Comparison of ENCODE assay signal across 8 cellular contexts in the genomic region with DNA sequence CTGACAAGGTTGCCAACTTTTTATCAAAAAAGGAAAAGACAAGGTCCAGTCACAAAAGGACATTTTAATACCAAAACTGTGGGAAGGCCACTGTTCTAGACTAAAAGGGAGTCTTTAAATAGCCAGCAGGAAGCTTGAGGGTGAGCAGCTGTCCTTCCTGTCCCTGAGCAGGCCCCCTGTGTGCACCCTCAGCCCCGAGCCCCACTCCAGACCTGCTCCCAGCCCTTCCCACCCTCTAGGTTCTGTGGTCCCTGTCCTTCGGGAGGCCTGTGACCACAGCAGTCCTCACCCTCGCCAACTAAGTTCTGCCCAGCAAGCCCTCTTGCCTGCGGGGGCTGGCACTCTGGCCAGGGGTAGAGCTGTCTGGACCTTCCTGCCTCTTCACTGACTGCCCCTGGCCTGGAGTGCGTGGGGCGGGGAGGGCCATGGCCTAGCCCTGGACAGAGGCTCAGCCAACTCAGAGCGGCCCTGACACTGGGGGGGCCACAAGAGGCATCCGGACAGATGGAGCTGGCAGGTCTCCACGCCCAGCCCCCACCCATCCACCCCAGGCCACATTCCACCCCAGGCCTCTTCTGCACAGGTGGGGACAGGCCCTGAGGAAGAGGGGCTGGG. TPM values are rescaled to one million over a fixed set of nuclear protein-coding genes. Genes with fewer than 3 reads are reported as not detected.
DNase-seq lines count a peak whose midpoint lies in the region; ATAC-seq, FAIRE-seq and TF ChIP-seq lines count a peak whose summit lies in the region.

No MANE protein-coding gene starts in this region.

- DNase-seq in heart left ventricle (peak in 2 of 5 donors; percentile 32 to 38), cardiac septum (ENCODE audit: low spot score) (no peak), colonic mucosa (no peak), AG20443 (ENCODE audit: low spot score) (no peak), frontal cortex (ENCODE audit: low spot score in 2 of 2) (no peak), NCI-H2196 (lab: John Stamatoyannopoulos, UW; ENCODE audit: unreplicated experiment) (no peak)
- DNase-seq in natural killer cell treated with Interleukin-12 subunit alpha and Interleukin-12 subunit beta and Interleukin-15 and Interleukin-18, amount 100 ng/mL, for 72 hours (ENCODE audit: low spot score), result no peak

- H3K9me3 Mint-ChIP-seq in natural killer cell treated with Interleukin-12 subunit alpha and Interleukin-12 subunit beta and Interleukin-15 and Interleukin-18, amount 100 ng/mL, for 72 hours, result no peaks in the 10 kb centered on the region

- H3K27ac ChIP-seq in heart left ventricle (peak overlapping the region; percentile 74 to 95 (median 89)), colonic mucosa (peak overlapping the region; percentile 40)

- H3K27me3 ChIP-seq in heart left ventricle (no peaks in the 10 kb centered on the region), colonic mucosa (no peaks in the 10 kb centered on the region)

- H3K9me3 ChIP-seq in heart left ventricle, result no peaks in the 10 kb centered on the region
- H3K9me3 ChIP-seq in colonic mucosa, result no peaks in the 10 kb centered on the region

- H3K27me3 Mint-ChIP-seq in natural killer cell treated with Interleukin-12 subunit alpha and Interleukin-12 subunit beta and Interleukin-15 and Interleukin-18, amount 100 ng/mL, for 72 hours, result peaks cover 0 to 11% of the 10 kb centered on the region in 2 donors

- no peak for TF ChIP-seq POLR2A in heart left ventricle (IDR thresholded peaks at IDR 0.05)

- peaks cover 1 to 4% of the 10 kb centered on the region in 2 donors for H3K4me1 Mint-ChIP-seq in natural killer cell treated with Interleukin-12 subunit alpha and Interleukin-12 subunit beta and Interleukin-15 and Interleukin-18, amount 100 ng/mL, for 72 hours (ENCODE audit: low read depth in 2 of 2)

- 36 to 51% (median 37%) methylated on average over 9 of the region's 9 CpGs for WGBS in heart left ventricle, 4 donors

- intact Hi-C loops in heart left ventricle (cut with DNase I) (loop anchor here in 3 of 10 donors (1.0 to 5.0 kb wide), 2 partner anchors 18 to 37 kb away; a partner anchor contains a TSS), cardiac septum (cut with DNase I) (loop anchor here (2.0 to 5.0 kb wide), 2 partner anchors 16 to 37 kb away; a partner anchor contains a TSS), colonic mucosa (cut with DNase I) (no loop called here)

- ATAC-seq in heart left ventricle (no peak), GM19397 (IDR thresholded peaks at IDR 0.05; ENCODE audit: unreplicated experiment) (no peak)
- no peak for ATAC-seq in natural killer cell treated with Interleukin-12 subunit alpha and Interleukin-12 subunit beta and Interleukin-15 and Interleukin-18, amount 100 ng/mL, for 72 hours

- peak overlapping the region; percentile 37 for H3K4me3 Mint-ChIP-seq in natural killer cell treated with Interleukin-12 subunit alpha and Interleukin-12 subunit beta and Interleukin-15 and Interleukin-18, amount 100 ng/mL, for 72 hours

- H3K36me3 Mint-ChIP-seq in natural killer cell treated with Interleukin-12 subunit alpha and Interleukin-12 subunit beta and Interleukin-15 and Interleukin-18, amount 100 ng/mL, for 72 hours, result no peaks in the 10 kb centered on the region

- H3K36me3 ChIP-seq in heart left ventricle (no peaks in the 10 kb centered on the region), colonic mucosa (no peaks in the 10 kb centered on the region)

- H3K9ac ChIP-seq in colonic mucosa (ENCODE audit: low read depth in 2 of 2, low read length in 2 of 2), result peak overlapping the region in 1 of 2 donors; percentile 31

- no peak for FAIRE-seq in frontal cortex (lab: Jason Lieb, UNC)

- H3K4me1 ChIP-seq in heart left ventricle (peaks cover 7 to 58% (median 41%) of the 10 kb centered on the region in 12 donors), colonic mucosa (peaks cover 15% of the 10 kb centered on the region)

- TF ChIP-seq CTCF in heart left ventricle (IDR thresholded peaks at IDR 0.05) (no peak), colonic mucosa (IDR thresholded peaks at IDR 0.05) (no peak)

- H3K27ac Mint-ChIP-seq in natural killer cell treated with Interleukin-12 subunit alpha and Interleukin-12 subunit beta and Interleukin-15 and Interleukin-18, amount 100 ng/mL, for 72 hours, result no peak overlapping the region

- no peak overlapping the region for H3K4me3 ChIP-seq in heart left ventricle
- no peak overlapping the region for H3K4me3 ChIP-seq in colonic mucosa

RNA-seq across cellular contexts. Expression of a gene that starts 1.6 kb away (rescaled TPM):
- total RNA-seq in heart left ventricle (100 to 1,000 TPM in 2 of 9 donors, 10 to 100 TPM in 7; 44.4 to 139 (median 57.9) TPM), cardiac septum (85.7 TPM), colonic mucosa (100 to 1,000 TPM; 270 to 339 TPM), frontal cortex (44.4 TPM)
- polyA plus RNA-seq in heart left ventricle, result 10 to 100 TPM; 35.1 to 40.3 TPM
- total RNA-seq in natural killer cell treated with Interleukin-12 subunit alpha and Interleukin-12 subunit beta and Interleukin-15 and Interleukin-18, amount 100 ng/mL, for 72 hours, result 1 to 10 TPM; 4.4 to 5.5 TPM

RNA-seq across cellular contexts. Expression of a gene that starts 17.7 kb away (rescaled TPM):
- total RNA-seq in heart left ventricle (1 to 10 TPM; 1.0 to 3.2 (median 2.0) TPM), cardiac septum (2.8 TPM), colonic mucosa (1 to 10 TPM; 2.4 to 4.0 TPM), frontal cortex (19.6 TPM)
- 1 to 10 TPM; 1.0 to 1.3 TPM for polyA plus RNA-seq in heart left ventricle
- total RNA-seq in natural killer cell treated with Interleukin-12 subunit alpha and Interleukin-12 subunit beta and Interleukin-15 and Interleukin-18, amount 100 ng/mL, for 72 hours, result 1 to 10 TPM; 2.2 TPM

RNA-seq across cellular contexts. Expression of a gene that starts 34.0 kb away (rescaled TPM):
- total RNA-seq in heart left ventricle (10 to 100 TPM; 31.6 to 68.1 (median 41.5) TPM), cardiac septum (37.1 TPM), colonic mucosa (10 to 100 TPM; 34.1 to 55.9 TPM), frontal cortex (62.4 TPM)
- polyA plus RNA-seq in heart left ventricle, result 10 to 100 TPM; 29.6 to 42.4 TPM
- 100 to 1,000 TPM in 1 of 2 donors, 10 to 100 TPM in 1; 61.1 to 100 TPM for total RNA-seq in natural killer cell treated with Interleukin-12 subunit alpha and Interleukin-12 subunit beta and Interleukin-15 and Interleukin-18, amount 100 ng/mL, for 72 hours

RNA-seq across cellular contexts. Expression of a gene that starts 38.9 kb away (rescaled TPM):
- total RNA-seq in heart left ventricle, result 10 to 100 TPM in 1 of 9 donors, 1 to 10 TPM in 8; 5.0 to 12.1 (median 7.0) TPM
- polyA plus RNA-seq in heart left ventricle, result 1 to 10 TPM; 7.8 to 9.9 TPM
- total RNA-seq in cardiac septum, result 11.7 TPM
- total RNA-seq in colonic mucosa, result 1 to 10 TPM; 1.3 to 1.9 TPM
- total RNA-seq in natural killer cell treated with Interleukin-12 subunit alpha and Interleukin-12 subunit beta and Interleukin-15 and Interleukin-18, amount 100 ng/mL, for 72 hours, result 10 to 100 TPM; 10.2 to 15.1 TPM
- 16.3 TPM for total RNA-seq in frontal cortex

RNA-seq across cellular contexts. Expression of a gene that starts 47.6 kb away (rescaled TPM):
- total RNA-seq in heart left ventricle (10 to 100 TPM; 12.2 to 18.0 (median 15.5) TPM), cardiac septum (32.5 TPM), colonic mucosa (1 to 10 TPM; 2.0 to 2.6 TPM), frontal cortex (11.4 TPM)
- polyA plus RNA-seq in heart left ventricle, result 10 to 100 TPM; 11.6 to 17.9 TPM
- total RNA-seq in natural killer cell treated with Interleukin-12 subunit alpha and Interleukin-12 subunit beta and Interleukin-15 and Interleukin-18, amount 100 ng/mL, for 72 hours, result 1 to 10 TPM; 1.6 to 9.0 TPM
